In genomic region chr10:48522011-48522765, GRCh38 we compare ENCODE assay signal across 25 cellular contexts.
DNase-seq lines count a peak whose midpoint lies in the region; FAIRE-seq and TF ChIP-seq lines count a peak whose summit lies in the region.
"Had no signal": no experiment of that assay in that cellular context is flagged by ENCODE, and none has a peak within 500 bp of the region (broad histone marks: within the 10 kb centered on the region; RNA-seq: fewer than 3 reads in every experiment).

No MANE protein-coding gene starts in this region.

- H3K4me1 ChIP-seq in thyroid gland (peaks cover 15 to 27% of the 10 kb centered on the region in 2 donors), small intestine (ENCODE audit: control insufficient read depth in 2 of 2, insufficient read depth in 1 of 2, low read depth in 1 of 2, low read length in 1 of 2) (peaks cover 0 to 2% of the 10 kb centered on the region in 2 donors)
- H3K4me1 ChIP-seq: testis had no signal

- H3K27ac Mint-ChIP-seq in nephron: no peak overlapping the region
- H3K27ac Mint-ChIP-seq: activated naive CD4-positive, alpha-beta T cell treated with anti-CD3 and anti-CD28 coated beads, Interleukin-2, amount 50 U/mL, for 24 hours; CD8-positive, alpha-beta T cell; stimulated activated naive B cell treated with anti-CD40 and anti-IgM and Interleukin-4, amounts not matched to agents 10 μg/mL and 1 μg/mL and 100 μg/mL, for 72 hours had no signal

- H3K27me3 ChIP-seq in thyroid gland (no peaks in the 10 kb centered on the region), small intestine (ENCODE audit: control insufficient read depth in 2 of 2, insufficient read depth in 2 of 2, low read length in 2 of 2) (peaks cover 13 to 16% of the 10 kb centered on the region in 2 donors)
- H3K27me3 ChIP-seq: ovary, testis had no signal

- peak; percentile 37 for DNase-seq in OCI-M1 (lab: John Stamatoyannopoulos, UW)
- peak; percentile 65 for DNase-seq in coronary artery (ENCODE audit: low spot score)
- peak; percentile 79 to 80 for DNase-seq in thyroid gland
- no peak for DNase-seq in small intestine
- no peak for DNase-seq in NCI-H82 treated with DMSO at 0.1 percent for 48 hours (lab: John Stamatoyannopoulos, UW; ENCODE audit: unreplicated experiment)
- no peak for DNase-seq in NCI-H526 treated with DMSO at 0.1 percent for 48 hours (lab: John Stamatoyannopoulos, UW)
- DNase-seq: activated CD4-positive, alpha-beta T cell treated with anti-CD3 and anti-CD28 coated beads for 48 hours; aorta; CD8-positive, alpha-beta T cell; DMS53; effector CD4-positive, alpha-beta T cell; kidney; mammary epithelial cell; NCI-H187 treated with DMSO at 0.1 percent for 48 hours; NCI-H2227 treated with DMSO at 0.1 percent for 48 hours; NCI-H82; ovary; stimulated activated CD4-positive, alpha-beta T cell treated with anti-CD3 and anti-CD28 coated beads, Interleukin-2, amount 100 ng/mL, for 24 hours; stimulated activated naive B cell treated with anti-CD40 and anti-IgM and Interleukin-4, amounts not matched to agents 10 μg/mL and 1 μg/mL and 100 μg/mL, for 72 hours; testis had no signal

- peaks cover 31% of the 10 kb centered on the region for H3K4me1 Mint-ChIP-seq in nephron
- H3K4me1 Mint-ChIP-seq: activated naive CD4-positive, alpha-beta T cell treated with anti-CD3 and anti-CD28 coated beads, Interleukin-2, amount 50 U/mL, for 24 hours had no signal

- TF ChIP-seq CTCF in coronary artery (IDR thresholded peaks at IDR 0.05) (no peak), nephron (IDR thresholded peaks at IDR 0.05; ENCODE audit: unreplicated experiment in 3 of 3) (no peak), thyroid gland (IDR thresholded peaks at IDR 0.05) (no peak)

- no peaks in the 10 kb centered on the region for H3K36me3 ChIP-seq in thyroid gland
- H3K36me3 ChIP-seq in small intestine (ENCODE audit: control insufficient read depth in 2 of 2, insufficient read depth in 2 of 2, low read length in 2 of 2): no peaks in the 10 kb centered on the region
- H3K36me3 ChIP-seq: ovary had no signal

- peaks cover 61% of the 10 kb centered on the region for H3K27me3 Mint-ChIP-seq in nephron (ENCODE audit: low read depth)

- H3K27ac ChIP-seq in coronary artery (no peak overlapping the region), thyroid gland (peak overlapping the region; percentile 17 to 75 (median 70)), small intestine (ENCODE audit: low read depth in 1 of 2, low read length in 1 of 2) (no peak overlapping the region)
- H3K27ac ChIP-seq: KMS-11, testis had no signal

- H3K9me3 ChIP-seq in thyroid gland (no peaks in the 10 kb centered on the region), small intestine (ENCODE audit: control insufficient read depth, low read depth) (no peaks in the 10 kb centered on the region)
- H3K9me3 ChIP-seq: ovary, testis had no signal

- peak overlapping the region; percentile 78 to 86 (median 84) for H3K4me3 Mint-ChIP-seq in nephron
- H3K4me3 Mint-ChIP-seq: activated naive CD4-positive, alpha-beta T cell treated with anti-CD3 and anti-CD28 coated beads, Interleukin-2, amount 50 U/mL, for 24 hours; CD8-positive, alpha-beta T cell had no signal

- no peaks in the 10 kb centered on the region for H3K36me3 Mint-ChIP-seq in nephron (ENCODE audit: low read depth)
- H3K36me3 Mint-ChIP-seq: activated naive CD4-positive, alpha-beta T cell treated with anti-CD3 and anti-CD28 coated beads, Interleukin-2, amount 50 U/mL, for 24 hours; CD8-positive, alpha-beta T cell had no signal

- intact Hi-C loops in thyroid gland (cut with DNase I): no loop called here

- peaks cover under 1% of the 10 kb centered on the region for H3K9me3 Mint-ChIP-seq in nephron
- H3K9me3 Mint-ChIP-seq: activated naive CD4-positive, alpha-beta T cell treated with anti-CD3 and anti-CD28 coated beads, Interleukin-2, amount 50 U/mL, for 24 hours; CD8-positive, alpha-beta T cell had no signal

- no peak for FAIRE-seq in small intestine (lab: Jason Lieb, UNC)
- FAIRE-seq: GM12878, kidney, TTC549 had no signal

- no peak overlapping the region for H3K4me3 ChIP-seq in coronary artery
- no peak overlapping the region for H3K4me3 ChIP-seq in thyroid gland (replicated peaks in 1 of 3)
- H3K4me3 ChIP-seq in small intestine (ENCODE audit: low read depth in 1 of 2, low read length in 2 of 2): no peak overlapping the region
- H3K4me3 ChIP-seq: GM12878, ovary had no signal

- TF ChIP-seq POLR2A in thyroid gland (IDR thresholded peaks at IDR 0.05): no peak

- WGBS in thyroid gland, 2 donors: 47 to 60% methylated on average over 7 of the region's 7 CpGs
- 76 to 84% (median 82%) methylated on average over 7 of the region's 7 CpGs for WGBS in small intestine, 3 donors

Comparison
In these comparisons a context has a peak if more than half of its experiments do, and no peak if none do; other contexts are left out.
1. DNase-seq: peak in OCI-M1 (single experiment), coronary artery (single experiment) and thyroid gland (2 of 2); none in small intestine (single experiment), NCI-H82 treated with DMSO at 0.1 percent for 48 hours (single experiment) and NCI-H526 treated with DMSO at 0.1 percent for 48 hours (single experiment).
2. H3K27ac ChIP-seq: peak in thyroid gland (3 of 3); none in coronary artery (0 of 2) and small intestine (0 of 2).